21 cellular contexts compared by ENCODE assay signal in genomic region chr6:13419422-13419821, GRCh38.
DNase-seq lines count a peak whose midpoint lies in the region; ATAC-seq and TF ChIP-seq lines count a peak whose summit lies in the region.
"Had no signal": no experiment of that assay in that cellular context is flagged by ENCODE, and none has a peak within 500 bp of the region (broad histone marks: within the 10 kb centered on the region; RNA-seq: fewer than 3 reads in every experiment).

No MANE protein-coding gene starts in this region.

- in situ Hi-C loops in G401 (cut with HindIII; ENCODE audit: low sequenced_read_pairs), result no loop called here

- H3K27ac ChIP-seq in BLaER1 treated with 17β-estradiol and CSF1 and Interleukin-3, amounts not matched to agents 10 nM and 100 nM, result peak overlapping the region in 1 of 11 experiments; percentile 19; a peak in 1 of 22 replicates
- H3K27ac ChIP-seq in esophagus squamous epithelium (peak overlapping the region in 3 of 4 donors; percentile 70 to 79 (median 75)), psoas muscle (peak overlapping the region; percentile 31)

- 75 to 81% methylated on average over 16 of the region's 16 CpGs for WGBS in esophagus squamous epithelium, 2 donors
- 71 to 85% (median 77%) methylated on average over 16 of the region's 16 CpGs for WGBS in psoas muscle, 3 donors

- ATAC-seq in T-helper 17 cell (no peak), psoas muscle (no peak), HG02981 (IDR thresholded peaks at IDR 0.05; ENCODE audit: unreplicated experiment) (no peak)
- ATAC-seq: left colon, mucosa of descending colon had no signal

- H3K4me1 ChIP-seq in BLaER1 treated with 17β-estradiol and CSF1 and Interleukin-3, amounts not matched to agents 10 nM and 100 nM, result peaks cover 20 to 48% (median 38%) of the 10 kb centered on the region in 10 experiments
- peaks cover 5 to 75% (median 34%) of the 10 kb centered on the region in 3 donors for H3K4me1 ChIP-seq in esophagus squamous epithelium
- H3K4me1 ChIP-seq in psoas muscle, result peaks cover 84% of the 10 kb centered on the region

- H3K36me3 ChIP-seq in BLaER1 treated with 17β-estradiol and CSF1 and Interleukin-3, amounts not matched to agents 10 nM and 100 nM, result peaks cover 0 to 16% (median 5%) of the 10 kb centered on the region in 11 experiments; a peak in 3 of 22 replicates
- no peaks in the 10 kb centered on the region for H3K36me3 ChIP-seq in esophagus squamous epithelium
- no peaks in the 10 kb centered on the region for H3K36me3 ChIP-seq in psoas muscle (ENCODE audit: insufficient read depth in 1 of 2, low read depth in 1 of 2)

- peak overlapping the region in 6 of 10 experiments; percentile 26 to 53 (median 36); a peak in 12 of 20 replicates for H3K4me3 ChIP-seq in BLaER1 treated with 17β-estradiol and CSF1 and Interleukin-3, amounts not matched to agents 10 nM and 100 nM
- H3K4me3 ChIP-seq in esophagus squamous epithelium (no peak overlapping the region), psoas muscle (no peak overlapping the region), foreskin fibroblast (ENCODE audit: low read depth in 1 of 2, low read length in 2 of 2) (no peak overlapping the region)
- H3K4me3 ChIP-seq: mucosa of descending colon had no signal

- peaks cover 4% of the 10 kb centered on the region for H3K4me1 Mint-ChIP-seq in T-helper 17 cell

- H3K27ac Mint-ChIP-seq in T-helper 17 cell, result no peak overlapping the region
- H3K27ac Mint-ChIP-seq: activated CD4-positive, alpha-beta T cell treated with anti-CD3 and anti-CD28 coated beads, Interleukin-2, amount 10 ng/mL, durations not matched to agents 24 days and 14 days; CD4-positive, alpha-beta memory T cell had no signal

- peaks cover 0 to 22% (median 9%) of the 10 kb centered on the region in 11 experiments; a peak in 14 of 22 replicates for H3K9me3 ChIP-seq in BLaER1 treated with 17β-estradiol and CSF1 and Interleukin-3, amounts not matched to agents 10 nM and 100 nM (replicated peaks in 1 of 11)
- H3K9me3 ChIP-seq in T-helper 17 cell (ENCODE audit: control insufficient read depth, low read length, poor library complexity, severe bottlenecking), result no peaks in the 10 kb centered on the region
- no peaks in the 10 kb centered on the region for H3K9me3 ChIP-seq in esophagus squamous epithelium
- H3K9me3 ChIP-seq in psoas muscle, result no peaks in the 10 kb centered on the region
- H3K9me3 ChIP-seq: mucosa of descending colon had no signal

- intact Hi-C loops in esophagus squamous epithelium (cut with DNase I) (no loop called here), psoas muscle (cut with DNase I) (loop anchor here (5.0 kb wide), 3 partner anchors 33 to 68 kb away; partner anchors contain the start of gene GFOD1 (in 1 of the 2))

- TF ChIP-seq CTCF in esophagus squamous epithelium (IDR thresholded peaks at IDR 0.05), result no peak
- no peak for TF ChIP-seq CTCF in psoas muscle (IDR thresholded peaks at IDR 0.05)
- no peak for TF ChIP-seq CTCF in foreskin fibroblast (IDR thresholded peaks at IDR 0.05; ENCODE audit: low read depth, low read length)

- peak overlapping the region; percentile 3 for H3K4me3 Mint-ChIP-seq in T-helper 17 cell
- H3K4me3 Mint-ChIP-seq: activated CD4-positive, alpha-beta T cell treated with anti-CD3 and anti-CD28 coated beads, Interleukin-2, amount 10 ng/mL, durations not matched to agents 24 days and 14 days; CD4-positive, alpha-beta memory T cell had no signal

- peaks cover 2% of the 10 kb centered on the region for H3K36me3 Mint-ChIP-seq in T-helper 17 cell (ENCODE audit: low read depth)
- H3K36me3 Mint-ChIP-seq: CD4-positive, alpha-beta memory T cell had no signal

- peaks cover 0 to 48% (median 8%) of the 10 kb centered on the region in 11 experiments; a peak in 8 of 22 replicates for H4K20me1 ChIP-seq in BLaER1 treated with 17β-estradiol and CSF1 and Interleukin-3, amounts not matched to agents 10 nM and 100 nM

- H3K27me3 Mint-ChIP-seq in T-helper 17 cell, result peaks cover 13% of the 10 kb centered on the region
- H3K27me3 Mint-ChIP-seq: activated CD4-positive, alpha-beta T cell treated with anti-CD3 and anti-CD28 coated beads, Interleukin-2, amount 10 ng/mL, durations not matched to agents 24 days and 14 days; CD4-positive, alpha-beta memory T cell had no signal

- no peak for TF ChIP-seq POLR2A in esophagus squamous epithelium (IDR thresholded peaks at IDR 0.05)

- H3K4me2 ChIP-seq in BLaER1 treated with 17β-estradiol and CSF1 and Interleukin-3, amounts not matched to agents 10 nM and 100 nM, result peak overlapping the region; percentile 75 to 96 (median 85)

- peak overlapping the region in 9 of 11 experiments; percentile 4 to 55 (median 25); a peak in 12 of 22 replicates for H3K9ac ChIP-seq in BLaER1 treated with 17β-estradiol and CSF1 and Interleukin-3, amounts not matched to agents 10 nM and 100 nM

- peaks cover 0 to 13% (median 0%) of the 10 kb centered on the region in 11 experiments; a peak in 2 of 22 replicates for H3K27me3 ChIP-seq in BLaER1 treated with 17β-estradiol and CSF1 and Interleukin-3, amounts not matched to agents 10 nM and 100 nM
- no peaks in the 10 kb centered on the region for H3K27me3 ChIP-seq in esophagus squamous epithelium
- no peaks in the 10 kb centered on the region for H3K27me3 ChIP-seq in psoas muscle (ENCODE audit: insufficient read depth in 3 of 3, low read length in 2 of 3)

- DNase-seq in T-helper 17 cell (no peak), esophagus squamous epithelium (lab: John Stamatoyannopoulos, UW) (no peak), psoas muscle (no peak), cortex of kidney (lab: John Stamatoyannopoulos, UW) (no peak), G401 (ENCODE audit: low spot score) (no peak), foreskin fibroblast (no peak)
- DNase-seq: activated CD4-positive, alpha-beta T cell treated with anti-CD3 and anti-CD28 coated beads, Interleukin-2, amount 10 ng/mL, durations not matched to agents 24 days and 14 days; activated effector memory CD4-positive, alpha-beta T cell treated with Interleukin-2 at 50 U/mL for 16 hours; amniotic stem cell; CD4-positive, alpha-beta memory T cell; central memory CD4-positive, alpha-beta T cell; HCEC 1CT; left colon; mucosa of descending colon; NCI-H1694 treated with DMSO at 0.1 percent for 48 hours; NCI-H2227 treated with DMSO at 0.1 percent for 48 hours; NCI-H774; SHP77 treated with DMSO at 0.1 percent for 48 hours; stimulated activated CD4-positive, alpha-beta T cell treated with anti-CD3 and anti-CD28 coated beads, Interleukin-4, amount 100 ng/mL, for 4 hours had no signal

Comparison
In these comparisons a context has a peak if more than half of its experiments do, and no peak if none do; other contexts are left out.
1. H3K4me3 ChIP-seq: peak in BLaER1 treated with 17β-estradiol and CSF1 and Interleukin-3, amounts not matched to agents 10 nM and 100 nM (6 of 10); none in esophagus squamous epithelium (0 of 4), psoas muscle (single experiment) and foreskin fibroblast (0 of 2).